Comparison of ENCODE assay signal across 1 cellular context in the genomic region with DNA sequence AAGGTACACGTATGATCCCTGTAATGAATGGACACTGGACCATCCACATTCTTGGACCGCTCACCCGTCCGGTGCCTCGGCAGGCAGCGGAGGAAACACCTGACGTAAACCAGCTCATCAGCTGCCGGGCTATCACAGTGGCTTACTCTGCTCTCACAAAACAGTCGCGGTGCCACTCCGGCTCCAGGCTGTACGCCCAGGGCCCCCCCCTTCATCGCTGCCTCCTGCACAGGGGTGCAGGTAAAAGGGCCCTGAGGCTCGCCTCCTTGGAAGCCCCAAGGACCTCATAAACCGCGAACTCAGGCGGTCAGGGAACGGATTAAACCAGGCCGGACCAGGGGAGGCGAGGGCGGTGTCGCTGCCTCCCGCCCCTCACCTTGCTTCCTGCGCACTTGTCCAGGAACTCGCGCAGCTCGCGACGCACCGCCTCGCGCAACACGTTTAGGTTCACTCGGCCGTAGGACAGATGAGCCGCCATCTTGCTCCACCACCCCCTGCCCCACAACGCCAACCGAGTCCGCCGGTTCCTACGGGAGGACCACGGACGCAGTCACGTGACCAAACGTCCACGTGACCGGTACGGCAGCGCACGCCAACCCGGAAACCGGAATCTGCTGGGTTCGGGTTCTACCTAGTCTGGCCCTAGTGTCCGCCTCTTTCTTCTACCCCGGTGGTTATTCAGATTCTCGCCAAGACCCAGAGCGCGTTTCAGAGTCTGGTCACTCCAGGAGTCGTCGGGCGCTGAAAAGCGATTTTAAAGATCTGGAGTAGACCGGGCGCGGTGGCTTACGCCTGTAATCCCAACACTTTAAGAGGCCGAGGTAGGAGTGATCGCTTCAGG.
A peak's percentile ranks its signal among the peaks of the same experiment; 100 is the strongest.
TF ChIP-seq lines count a peak whose summit lies in the region.

A gene (minus strand): TSS at position 564 of the 841 bp plus-strand sequence. CDS start 86 bp downstream, at position 478.

TF ChIP-seq in HepG2, 621 proteins besides CTCF, POLR2A, EP300 and RAD21 (continued from another document):
- TF ChIP-seq, protein P1, sequence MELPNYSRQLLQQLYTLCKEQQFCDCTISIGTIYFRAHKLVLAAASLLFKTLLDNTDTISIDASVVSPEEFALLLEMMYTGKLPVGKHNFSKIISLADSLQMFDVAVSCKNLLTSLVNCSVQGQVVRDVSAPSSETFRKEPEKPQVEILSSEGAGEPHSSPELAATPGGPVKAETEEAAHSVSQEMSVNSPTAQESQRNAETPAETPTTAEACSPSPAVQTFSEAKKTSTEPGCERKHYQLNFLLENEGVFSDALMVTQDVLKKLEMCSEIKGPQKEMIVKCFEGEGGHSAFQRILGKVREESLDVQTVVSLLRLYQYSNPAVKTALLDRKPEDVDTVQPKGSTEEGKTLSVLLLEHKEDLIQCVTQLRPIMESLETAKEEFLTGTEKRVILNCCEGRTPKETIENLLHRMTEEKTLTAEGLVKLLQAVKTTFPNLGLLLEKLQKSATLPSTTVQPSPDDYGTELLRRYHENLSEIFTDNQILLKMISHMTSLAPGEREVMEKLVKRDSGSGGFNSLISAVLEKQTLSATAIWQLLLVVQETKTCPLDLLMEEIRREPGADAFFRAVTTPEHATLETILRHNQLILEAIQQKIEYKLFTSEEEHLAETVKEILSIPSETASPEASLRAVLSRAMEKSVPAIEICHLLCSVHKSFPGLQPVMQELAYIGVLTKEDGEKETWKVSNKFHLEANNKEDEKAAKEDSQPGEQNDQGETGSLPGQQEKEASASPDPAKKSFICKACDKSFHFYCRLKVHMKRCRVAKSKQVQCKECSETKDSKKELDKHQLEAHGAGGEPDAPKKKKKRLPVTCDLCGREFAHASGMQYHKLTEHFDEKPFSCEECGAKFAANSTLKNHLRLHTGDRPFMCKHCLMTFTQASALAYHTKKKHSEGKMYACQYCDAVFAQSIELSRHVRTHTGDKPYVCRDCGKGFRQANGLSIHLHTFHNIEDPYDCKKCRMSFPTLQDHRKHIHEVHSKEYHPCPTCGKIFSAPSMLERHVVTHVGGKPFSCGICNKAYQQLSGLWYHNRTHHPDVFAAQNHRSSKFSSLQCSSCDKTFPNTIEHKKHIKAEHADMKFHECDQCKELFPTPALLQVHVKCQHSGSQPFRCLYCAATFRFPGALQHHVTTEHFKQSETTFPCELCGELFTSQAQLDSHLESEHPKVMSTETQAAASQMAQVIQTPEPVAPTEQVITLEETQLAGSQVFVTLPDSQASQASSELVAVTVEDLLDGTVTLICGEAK (IDR thresholded peaks at IDR 0.05), result 0 out of 2 replicates have a peak, but pooled peaks have one; percentile 9
- TF ChIP-seq, protein P1 (CRISPR knock-in tag; IDR thresholded peaks at IDR 0.05), result peak; percentile 42; the same call in 1 of the 2 replicates
- TF ChIP-seq FOSL2 (CRISPR knock-in tag; IDR thresholded peaks at IDR 0.05), result peak; percentile 72
- TF ChIP-seq, protein P2, sequence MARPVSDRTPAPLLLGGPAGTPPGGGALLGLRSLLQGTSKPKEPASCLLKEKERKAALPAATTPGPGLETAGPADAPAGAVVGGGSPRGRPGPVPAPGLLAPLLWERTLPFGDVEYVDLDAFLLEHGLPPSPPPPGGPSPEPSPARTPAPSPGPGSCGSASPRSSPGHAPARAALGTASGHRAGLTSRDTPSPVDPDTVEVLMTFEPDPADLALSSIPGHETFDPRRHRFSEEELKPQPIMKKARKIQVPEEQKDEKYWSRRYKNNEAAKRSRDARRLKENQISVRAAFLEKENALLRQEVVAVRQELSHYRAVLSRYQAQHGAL (CRISPR knock-in tag; IDR thresholded peaks at IDR 0.05; ENCODE audit: not compliant biosample characterization), result peak; percentile 50
- TF ChIP-seq, protein P3, sequence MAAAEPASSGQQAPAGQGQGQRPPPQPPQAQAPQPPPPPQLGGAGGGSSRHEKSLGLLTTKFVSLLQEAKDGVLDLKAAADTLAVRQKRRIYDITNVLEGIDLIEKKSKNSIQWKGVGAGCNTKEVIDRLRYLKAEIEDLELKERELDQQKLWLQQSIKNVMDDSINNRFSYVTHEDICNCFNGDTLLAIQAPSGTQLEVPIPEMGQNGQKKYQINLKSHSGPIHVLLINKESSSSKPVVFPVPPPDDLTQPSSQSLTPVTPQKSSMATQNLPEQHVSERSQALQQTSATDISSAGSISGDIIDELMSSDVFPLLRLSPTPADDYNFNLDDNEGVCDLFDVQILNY (CRISPR knock-in tag; conservative IDR thresholded peaks at IDR 0.05), result peak; percentile 43; the same call in 1 of the 2 replicates
- TF ChIP-seq, protein P4, sequence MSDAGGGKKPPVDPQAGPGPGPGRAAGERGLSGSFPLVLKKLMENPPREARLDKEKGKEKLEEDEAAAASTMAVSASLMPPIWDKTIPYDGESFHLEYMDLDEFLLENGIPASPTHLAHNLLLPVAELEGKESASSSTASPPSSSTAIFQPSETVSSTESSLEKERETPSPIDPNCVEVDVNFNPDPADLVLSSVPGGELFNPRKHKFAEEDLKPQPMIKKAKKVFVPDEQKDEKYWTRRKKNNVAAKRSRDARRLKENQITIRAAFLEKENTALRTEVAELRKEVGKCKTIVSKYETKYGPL (CRISPR knock-in tag; IDR thresholded peaks at IDR 0.05), result no peak
- TF ChIP-seq ZNF274 (CRISPR knock-in tag; IDR thresholded peaks at IDR 0.05), result peak; percentile 87
- peak; percentile 70 for TF ChIP-seq ZNF768 (CRISPR knock-in tag; IDR thresholded peaks at IDR 0.05)
- TF ChIP-seq, protein P5, sequence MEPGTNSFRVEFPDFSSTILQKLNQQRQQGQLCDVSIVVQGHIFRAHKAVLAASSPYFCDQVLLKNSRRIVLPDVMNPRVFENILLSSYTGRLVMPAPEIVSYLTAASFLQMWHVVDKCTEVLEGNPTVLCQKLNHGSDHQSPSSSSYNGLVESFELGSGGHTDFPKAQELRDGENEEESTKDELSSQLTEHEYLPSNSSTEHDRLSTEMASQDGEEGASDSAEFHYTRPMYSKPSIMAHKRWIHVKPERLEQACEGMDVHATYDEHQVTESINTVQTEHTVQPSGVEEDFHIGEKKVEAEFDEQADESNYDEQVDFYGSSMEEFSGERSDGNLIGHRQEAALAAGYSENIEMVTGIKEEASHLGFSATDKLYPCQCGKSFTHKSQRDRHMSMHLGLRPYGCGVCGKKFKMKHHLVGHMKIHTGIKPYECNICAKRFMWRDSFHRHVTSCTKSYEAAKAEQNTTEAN (CRISPR knock-in tag; conservative IDR thresholded peaks at IDR 0.05), result no peak
- TF ChIP-seq, protein P6, sequence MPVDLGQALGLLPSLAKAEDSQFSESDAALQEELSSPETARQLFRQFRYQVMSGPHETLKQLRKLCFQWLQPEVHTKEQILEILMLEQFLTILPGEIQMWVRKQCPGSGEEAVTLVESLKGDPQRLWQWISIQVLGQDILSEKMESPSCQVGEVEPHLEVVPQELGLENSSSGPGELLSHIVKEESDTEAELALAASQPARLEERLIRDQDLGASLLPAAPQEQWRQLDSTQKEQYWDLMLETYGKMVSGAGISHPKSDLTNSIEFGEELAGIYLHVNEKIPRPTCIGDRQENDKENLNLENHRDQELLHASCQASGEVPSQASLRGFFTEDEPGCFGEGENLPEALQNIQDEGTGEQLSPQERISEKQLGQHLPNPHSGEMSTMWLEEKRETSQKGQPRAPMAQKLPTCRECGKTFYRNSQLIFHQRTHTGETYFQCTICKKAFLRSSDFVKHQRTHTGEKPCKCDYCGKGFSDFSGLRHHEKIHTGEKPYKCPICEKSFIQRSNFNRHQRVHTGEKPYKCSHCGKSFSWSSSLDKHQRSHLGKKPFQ (CRISPR knock-in tag; IDR thresholded peaks at IDR 0.05; ENCODE audit: insufficient replicate concordance), result peak; percentile 47
- no peak for TF ChIP-seq ZNF232 (CRISPR knock-in tag; IDR thresholded peaks at IDR 0.05; ENCODE audit: borderline replicate concordance)
- TF ChIP-seq, protein P7, sequence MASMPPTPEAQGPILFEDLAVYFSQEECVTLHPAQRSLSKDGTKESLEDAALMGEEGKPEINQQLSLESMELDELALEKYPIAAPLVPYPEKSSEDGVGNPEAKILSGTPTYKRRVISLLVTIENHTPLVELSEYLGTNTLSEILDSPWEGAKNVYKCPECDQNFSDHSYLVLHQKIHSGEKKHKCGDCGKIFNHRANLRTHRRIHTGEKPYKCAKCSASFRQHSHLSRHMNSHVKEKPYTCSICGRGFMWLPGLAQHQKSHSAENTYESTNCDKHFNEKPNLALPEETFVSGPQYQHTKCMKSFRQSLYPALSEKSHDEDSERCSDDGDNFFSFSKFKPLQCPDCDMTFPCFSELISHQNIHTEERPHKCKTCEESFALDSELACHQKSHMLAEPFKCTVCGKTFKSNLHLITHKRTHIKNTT (CRISPR knock-in tag; IDR thresholded peaks at IDR 0.05), result no peak
- no peak for TF ChIP-seq SRSF9 (IDR thresholded peaks at IDR 0.05; ENCODE audit: borderline replicate concordance, insufficient read depth, low read depth, low read length, poor library complexity, severe bottlenecking)
- TF ChIP-seq TAF1 (CRISPR knock-in tag; IDR thresholded peaks at IDR 0.05), result peak; percentile 95
- TF ChIP-seq, protein P8, sequence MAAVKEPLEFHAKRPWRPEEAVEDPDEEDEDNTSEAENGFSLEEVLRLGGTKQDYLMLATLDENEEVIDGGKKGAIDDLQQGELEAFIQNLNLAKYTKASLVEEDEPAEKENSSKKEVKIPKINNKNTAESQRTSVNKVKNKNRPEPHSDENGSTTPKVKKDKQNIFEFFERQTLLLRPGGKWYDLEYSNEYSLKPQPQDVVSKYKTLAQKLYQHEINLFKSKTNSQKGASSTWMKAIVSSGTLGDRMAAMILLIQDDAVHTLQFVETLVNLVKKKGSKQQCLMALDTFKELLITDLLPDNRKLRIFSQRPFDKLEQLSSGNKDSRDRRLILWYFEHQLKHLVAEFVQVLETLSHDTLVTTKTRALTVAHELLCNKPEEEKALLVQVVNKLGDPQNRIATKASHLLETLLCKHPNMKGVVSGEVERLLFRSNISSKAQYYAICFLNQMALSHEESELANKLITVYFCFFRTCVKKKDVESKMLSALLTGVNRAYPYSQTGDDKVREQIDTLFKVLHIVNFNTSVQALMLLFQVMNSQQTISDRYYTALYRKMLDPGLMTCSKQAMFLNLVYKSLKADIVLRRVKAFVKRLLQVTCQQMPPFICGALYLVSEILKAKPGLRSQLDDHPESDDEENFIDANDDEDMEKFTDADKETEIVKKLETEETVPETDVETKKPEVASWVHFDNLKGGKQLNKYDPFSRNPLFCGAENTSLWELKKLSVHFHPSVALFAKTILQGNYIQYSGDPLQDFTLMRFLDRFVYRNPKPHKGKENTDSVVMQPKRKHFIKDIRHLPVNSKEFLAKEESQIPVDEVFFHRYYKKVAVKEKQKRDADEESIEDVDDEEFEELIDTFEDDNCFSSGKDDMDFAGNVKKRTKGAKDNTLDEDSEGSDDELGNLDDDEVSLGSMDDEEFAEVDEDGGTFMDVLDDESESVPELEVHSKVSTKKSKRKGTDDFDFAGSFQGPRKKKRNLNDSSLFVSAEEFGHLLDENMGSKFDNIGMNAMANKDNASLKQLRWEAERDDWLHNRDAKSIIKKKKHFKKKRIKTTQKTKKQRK (IDR thresholded peaks at IDR 0.05; ENCODE audit: low read length), result no peak
